In the genomic region with DNA sequence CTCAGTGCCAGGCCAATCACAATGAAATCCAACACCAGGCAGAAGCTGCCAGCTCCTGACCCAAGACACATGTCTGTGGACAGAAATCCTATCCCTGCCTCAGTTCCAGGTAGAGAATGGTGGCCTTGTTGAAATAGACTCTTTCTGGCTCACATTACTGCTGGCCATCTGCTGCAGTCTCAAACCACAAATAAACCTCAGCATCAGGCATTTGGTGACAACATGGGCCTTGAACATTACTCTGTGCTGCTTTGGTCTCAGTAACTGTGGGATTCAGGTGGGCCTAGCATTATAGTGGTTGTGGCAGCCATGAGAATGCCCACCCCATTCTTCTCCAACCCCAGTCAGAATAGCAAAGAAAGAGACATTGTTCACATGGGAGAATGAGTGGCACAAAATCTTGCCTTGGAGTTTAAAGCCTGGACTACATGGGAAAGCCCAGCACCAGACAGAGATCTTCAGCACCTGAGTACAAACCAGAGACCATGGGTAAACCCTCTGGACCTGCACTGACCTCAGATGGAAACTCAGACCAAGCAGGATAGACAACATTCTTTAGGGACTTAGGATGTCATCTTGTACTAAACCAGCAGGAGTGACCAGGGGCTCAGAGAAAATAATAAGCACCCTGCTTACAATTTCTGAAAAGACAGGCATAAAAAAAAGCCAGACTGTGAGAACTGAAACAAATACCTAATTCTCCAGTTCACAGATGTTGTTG, we compare ENCODE assay signal across 22 cellular contexts. TPM values are rescaled to one million over a fixed set of nuclear protein-coding genes. Genes with fewer than 3 reads are reported as not detected.
A peak's percentile ranks its signal among the peaks of the same experiment; 100 is the strongest.
DNase-seq lines count a peak whose midpoint lies in the region; ATAC-seq and TF ChIP-seq lines count a peak whose summit lies in the region.
"Had no signal": no experiment of that assay in that cellular context is flagged by ENCODE, and none has a peak within 500 bp of the region (broad histone marks: within the 10 kb centered on the region; RNA-seq: fewer than 3 reads in every experiment).

No MANE protein-coding gene starts in this region.

- no peaks in the 10 kb centered on the region for H3K4me1 ChIP-seq in H9 (ENCODE audit: insufficient read depth, low read length)
- no peaks in the 10 kb centered on the region for H3K4me1 ChIP-seq in PC-9 (replicated peaks; ENCODE audit: insufficient read depth)
- no peaks in the 10 kb centered on the region for H3K4me1 ChIP-seq in heart left ventricle
- H3K4me1 ChIP-seq: A549, adrenal gland had no signal

- H3K23me2 ChIP-seq in H9 (ENCODE audit: insufficient read length, low read depth, low read length, poor library complexity, severe bottlenecking), result no peaks in the 10 kb centered on the region

- H2AK5ac ChIP-seq in H9 (ENCODE audit: insufficient read length, low read length), result no peak overlapping the region

- no peak overlapping the region for H3T11ph ChIP-seq in H9 (ENCODE audit: low read length)

- H2BK20ac ChIP-seq in H9 (ENCODE audit: low read depth, low read length, poor library complexity, severe bottlenecking), result no peak overlapping the region

- no peaks in the 10 kb centered on the region for H3K9me2 ChIP-seq in PC-9 (ENCODE audit: insufficient read depth)

- H4K20me1 ChIP-seq in H9 (ENCODE audit: control insufficient read depth, insufficient read depth, insufficient read length) (no peaks in the 10 kb centered on the region), PC-9 (ENCODE audit: insufficient read depth) (no peaks in the 10 kb centered on the region)

- H3K4me3 Mint-ChIP-seq in H9, result no peak overlapping the region
- H3K4me3 Mint-ChIP-seq: activated CD4-positive, alpha-beta memory T cell treated with anti-CD3 and anti-CD28 coated beads for 36 hours; dendritic cell treated with granulocyte-macrophage colony-stimulating factor and Interleukin-4, amounts not matched to agents 40 ng/mL and 50 ng/mL, for 4 days had no signal

- H2BK120ac ChIP-seq in H9 (ENCODE audit: low read depth, low read length, poor library complexity, severe bottlenecking), result no peak overlapping the region

- in situ Hi-C loops in ACHN (cut with HindIII; ENCODE audit: low pct_ligation_motif_present, low pct_unique_long_range_greater_than_20kb, low sequenced_read_pairs), result no loop called here

- H3K14ac ChIP-seq in H9 (ENCODE audit: insufficient read depth, low read length), result no peak overlapping the region

- no peak overlapping the region for H3K27ac ChIP-seq in H9 (ENCODE audit: insufficient read length, low read depth, low read length)
- no peak overlapping the region for H3K27ac ChIP-seq in PC-9
- H3K27ac ChIP-seq in substantia nigra (ENCODE audit: low read depth, low read length, poor library complexity, severe bottlenecking), result no peak overlapping the region
- no peak overlapping the region for H3K27ac ChIP-seq in heart left ventricle
- H3K27ac ChIP-seq: A549, adrenal gland, cardiac muscle cell had no signal

- intact Hi-C loops in PC-9 (cut with micrococcal nuclease; ENCODE audit: unreplicated experiment) (loop anchor here (5.0 to 10.0 kb wide), 2 partner anchors 269 to 427 kb away; no protein-coding TSS in a partner anchor), heart left ventricle (cut with DNase I) (no loop called here)

- BruUV-seq in PC-9 (replicated peaks; lab: Mats Ljungman, UMichigan), result no TSS peak

- TF ChIP-seq POLR2A in heart left ventricle (IDR thresholded peaks at IDR 0.05), result no peak

- no peak overlapping the region for H2BK5ac ChIP-seq in H9 (ENCODE audit: insufficient read length, low read length)

- H4K5ac ChIP-seq in H9 (ENCODE audit: insufficient read length, low read depth, low read length), result no peak overlapping the region

- H3K36me3 Mint-ChIP-seq in H9 (ENCODE audit: insufficient read depth in 1 of 3, low read depth in 3 of 3), result peaks cover 5 to 13% (median 8%) of the 10 kb centered on the region in 3 experiments
- H3K36me3 Mint-ChIP-seq: activated CD4-positive, alpha-beta memory T cell treated with anti-CD3 and anti-CD28 coated beads for 36 hours had no signal

- H3K36me3 ChIP-seq in PC-9 (ENCODE audit: low read depth), result no peaks in the 10 kb centered on the region
- no peaks in the 10 kb centered on the region for H3K36me3 ChIP-seq in heart left ventricle
- H3K36me3 ChIP-seq: adrenal gland, cardiac muscle cell had no signal

- H2BK12ac ChIP-seq in H9 (ENCODE audit: insufficient read length, low read depth, low read length), result no peak overlapping the region

- DNase-seq in ACHN (peak; percentile 14), H9 (no peak), PC-9 (peak; percentile 14 to 35), kidney tubule cell (ENCODE audit: low spot score) (peak; percentile 41), ureter (ENCODE audit: low spot score) (no peak), substantia nigra (lab: John Stamatoyannopoulos, UW) (no peak), heart left ventricle (no peak)
- DNase-seq: activated CD4-positive, alpha-beta memory T cell treated with anti-CD3 and anti-CD28 coated beads for 36 hours; activated CD4-positive, CD25-positive, alpha-beta regulatory T cell; activated T-cell treated with anti-CD3 and anti-CD28 coated beads for 4 hours; adrenal gland; H7; NCI-H1436 treated with DMSO at 0.1 percent for 48 hours; occipital lobe; retina; RPMI8226; stimulated activated CD4-positive, alpha-beta T cell treated with anti-CD3 and anti-CD28 coated beads, Interleukin-15, amount 100 ng/mL, for 24 hours had no signal

- H3K9me3 ChIP-seq in H9 (ENCODE audit: control insufficient read depth, low read depth, low read length) (no peaks in the 10 kb centered on the region), PC-9 (ENCODE audit: insufficient read depth, low read depth) (no peaks in the 10 kb centered on the region), heart left ventricle (peaks cover 0 to 23% (median 0%) of the 10 kb centered on the region in 12 donors)
- H3K9me3 ChIP-seq: A549, adrenal gland had no signal

- H4K8ac ChIP-seq in H9 (replicated peaks; ENCODE audit: insufficient read length, low read depth, low read length), result no peak overlapping the region

- H3F3A ChIP-seq in PC-9 (ENCODE audit: insufficient read depth, low read depth), result no peaks in the 10 kb centered on the region

- no peaks in the 10 kb centered on the region for H3K27me3 ChIP-seq in H9 (ENCODE audit: insufficient read depth, low read length)
- H3K27me3 ChIP-seq in PC-9 (ENCODE audit: insufficient read depth, low read depth), result no peaks in the 10 kb centered on the region
- H3K27me3 ChIP-seq in heart left ventricle, result no peaks in the 10 kb centered on the region
- H3K27me3 ChIP-seq: adrenal gland, cardiac muscle cell had no signal

- H3K27me3 Mint-ChIP-seq in H9 (ENCODE audit: low read depth), result no peaks in the 10 kb centered on the region
- H3K27me3 Mint-ChIP-seq: activated CD4-positive, alpha-beta memory T cell treated with anti-CD3 and anti-CD28 coated beads for 36 hours; dendritic cell treated with granulocyte-macrophage colony-stimulating factor and Interleukin-4, amounts not matched to agents 40 ng/mL and 50 ng/mL, for 4 days had no signal

- H3K27ac Mint-ChIP-seq in H9, result 0 out of 7 replicates have a peak overlapping the region, but pooled peaks of 2 of the 3 experiments have one; percentile 12 to 38
- H3K27ac Mint-ChIP-seq: activated CD4-positive, alpha-beta memory T cell treated with anti-CD3 and anti-CD28 coated beads for 36 hours; dendritic cell treated with granulocyte-macrophage colony-stimulating factor and Interleukin-4, amounts not matched to agents 40 ng/mL and 50 ng/mL, for 4 days had no signal

- no peak overlapping the region for H3K56ac ChIP-seq in H9 (ENCODE audit: insufficient read length, low read depth, low read length)

- ATAC-seq in GM18861 (IDR thresholded peaks at IDR 0.05; ENCODE audit: unreplicated experiment) (no peak), heart left ventricle (no peak)
- ATAC-seq: A549 had no signal

- CTCF ChIA-PET in PC-9 (lab: Charles Lee), result no interaction called here

- peaks cover 3 to 16% of the 10 kb centered on the region in 2 experiments for H3K4me1 Mint-ChIP-seq in H9

- H3K23ac ChIP-seq in H9 (ENCODE audit: insufficient read length, low read depth, low read length), result no peak overlapping the region

- H4K91ac ChIP-seq in H9 (ENCODE audit: insufficient read length, low read depth, low read length), result no peak overlapping the region

- peaks cover 13 to 18% of the 10 kb centered on the region in 2 experiments for H3K9me3 Mint-ChIP-seq in H9

- no peak for TF ChIP-seq CTCF in H9 (conservative IDR thresholded peaks at IDR 0.05)
- TF ChIP-seq CTCF in PC-9 (conservative IDR thresholded peaks at IDR 0.05), result no peak
- no peak for TF ChIP-seq CTCF in heart left ventricle (IDR thresholded peaks at IDR 0.05)

- no peaks in the 10 kb centered on the region for H3K79me2 ChIP-seq in H9 (ENCODE audit: insufficient read depth, low read length)
- no peaks in the 10 kb centered on the region for H3K79me2 ChIP-seq in PC-9 (ENCODE audit: low read depth)

- H3K9ac ChIP-seq in H9 (ENCODE audit: extremely low read depth, insufficient read length, low read length), result no peak overlapping the region

- no peak overlapping the region for H3K4me3 ChIP-seq in PC-9
- H3K4me3 ChIP-seq in heart left ventricle, result no peak overlapping the region
- H3K4me3 ChIP-seq: A549, adrenal gland, cardiac muscle cell, lung had no signal

- H3K4me2 ChIP-seq in H9 (ENCODE audit: insufficient read depth, insufficient read length, low read length) (no peak overlapping the region), PC-9 (no peak overlapping the region)
- H3K4me2 ChIP-seq: A549 had no signal

- no peak overlapping the region for H3K18ac ChIP-seq in H9 (ENCODE audit: insufficient read length, low read depth, low read length)

- H2BK15ac ChIP-seq in H9 (ENCODE audit: low read depth, low read length), result no peak overlapping the region

- H3K4ac ChIP-seq in H9 (ENCODE audit: low read depth, low read length), result no peak overlapping the region

- H2AFZ ChIP-seq in H9 (ENCODE audit: low read length) (no peak overlapping the region), PC-9 (no peak overlapping the region)

- H3K79me1 ChIP-seq in H9 (ENCODE audit: insufficient read depth, low read depth, low read length, poor library complexity, severe bottlenecking), result no peaks in the 10 kb centered on the region

- POLR2A ChIA-PET in PC-9 (lab: Charles Lee; ENCODE audit: unreplicated experiment), result no interaction called here

RNA-seq across cellular contexts. Expression of a gene that starts 50.4 kb away (rescaled TPM):
- total RNA-seq in H9 (2021), result 0.79 TPM in 2 replicates
- 1.1 and 1.6 TPM in 2 replicates for total RNA-seq in PC-9 (2021)
- 4.6 TPM for total RNA-seq in ureter
- total RNA-seq in heart left ventricle, result 1 to 10 TPM in 3 of 9 donors, under 1 TPM in 6; 0.26 to 1.3 (median 0.83) TPM
- polyA plus RNA-seq in heart left ventricle, result under 1 TPM; 0.34 to 0.35 TPM
- total RNA-seq: activated CD4-positive, alpha-beta memory T cell treated with anti-CD3 and anti-CD28 coated beads for 36 hours had no signal

Comparison
In these comparisons a context has a peak if more than half of its experiments do, and no peak if none do; other contexts are left out.
1. DNase-seq: peak in ACHN (single experiment), PC-9 (2 of 2) and kidney tubule cell (single experiment); none in H9 (single experiment), ureter (single experiment), substantia nigra (0 of 49) and heart left ventricle (0 of 5).